Comparison of ENCODE assay signal across 38 cellular contexts in the genomic region with DNA sequence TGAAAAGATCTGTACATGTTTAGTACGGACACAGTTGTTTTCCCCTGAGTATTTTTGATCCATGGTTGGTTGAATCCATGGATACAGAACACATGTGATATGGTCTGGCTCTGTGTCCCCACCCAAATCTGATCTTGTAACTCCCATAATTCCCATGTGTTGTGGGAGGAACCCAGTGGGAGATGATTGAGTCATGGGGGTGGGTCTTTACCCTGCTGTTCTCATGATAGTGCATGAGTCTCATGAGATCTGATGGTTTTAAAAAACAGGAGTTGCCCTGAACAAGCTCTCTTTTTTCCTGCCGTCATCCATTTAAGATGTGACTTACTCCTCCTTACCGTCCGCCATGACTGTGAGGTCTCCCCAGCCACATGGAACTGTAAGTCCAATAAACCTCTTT.
"Had no signal": no experiment of that assay in that cellular context is flagged by ENCODE, and none has a peak within 500 bp of the region (broad histone marks: within the 10 kb centered on the region; RNA-seq: fewer than 3 reads in every experiment).

No MANE protein-coding gene starts in this region.

- H3K27ac Mint-ChIP-seq: activated naive CD4-positive, alpha-beta T cell treated with anti-CD3 and anti-CD28 coated beads for 36 hours; activated naive CD4-positive, alpha-beta T cell treated with anti-CD3 and anti-CD28 coated beads, Interleukin-2, amount 10 ng/mL, durations not matched to agents 7 days and 5 days; activated naive CD4-positive, alpha-beta T cell treated with anti-CD3 and anti-CD28 coated beads, Interleukin-2, amount 50 U/mL, for 24 hours; activated naive CD4-positive, alpha-beta T cell treated with anti-CD3 and anti-CD28 coated beads, Interleukin-2, amount 50 U/mL, for 72 hours; activated naive CD8-positive, alpha-beta T cell treated with anti-CD3 and anti-CD28 coated beads, Interleukin-2, amount 10 ng/mL, durations not matched to agents 7 days and 5 days; activated naive CD8-positive, alpha-beta T cell treated with anti-CD3 and anti-CD28 coated beads, Interleukin-2, amount 50 U/mL, for 24 hours; activated T-cell treated with anti-CD3 and anti-CD28 coated beads, Interleukin-2, amount 50 U/mL, for 24 hours; activated T-cell treated with anti-CD3 and anti-CD28 coated beads, Interleukin-2, amount 50 U/mL, for 72 hours; activated T-helper 1 cell treated with anti-CD3 and anti-CD28 coated beads, Interleukin-12 subunit alpha, Interleukin-12 subunit beta, Interleukin-2, Interleukin-4 antibody, amounts not matched to agents 30 ng/mL and 10 ng/mL and 1 ng/mL, durations not matched to agents 14 hours and 24 hours and 36 hours; activated T-helper 17 cell treated with anti-CD3 and anti-CD28 coated beads, Interleukin-2, amount 50 U/mL, for 72 hours; activated T-helper 2 cell treated with anti-CD3 and anti-CD28 coated beads, Interferon-gamma antibody, Interleukin-2, Interleukin-4, amounts not matched to agents 10 μg/mL and 5 μg/mL and 100 μg/mL, durations not matched to agents 14 hours and 24 hours and 36 hours; brain had no signal

- H3K9me3 Mint-ChIP-seq: activated naive CD4-positive, alpha-beta T cell treated with anti-CD3 and anti-CD28 coated beads for 36 hours; activated naive CD4-positive, alpha-beta T cell treated with anti-CD3 and anti-CD28 coated beads, Interleukin-2, amount 50 U/mL, for 24 hours; activated naive CD4-positive, alpha-beta T cell treated with anti-CD3 and anti-CD28 coated beads, Interleukin-2, amount 50 U/mL, for 72 hours; activated T-cell treated with anti-CD3 and anti-CD28 coated beads, Interleukin-2, amount 50 U/mL, for 24 hours; activated T-cell treated with anti-CD3 and anti-CD28 coated beads, Interleukin-2, amount 50 U/mL, for 4 hours; activated T-cell treated with anti-CD3 and anti-CD28 coated beads, Interleukin-2, amount 50 U/mL, for 72 hours; activated T-helper 1 cell treated with anti-CD3 and anti-CD28 coated beads, Interleukin-12 subunit alpha, Interleukin-12 subunit beta, Interleukin-2, Interleukin-4 antibody, amounts not matched to agents 30 ng/mL and 10 ng/mL and 1 ng/mL, durations not matched to agents 14 hours and 24 hours and 36 hours; activated T-helper 2 cell treated with anti-CD3 and anti-CD28 coated beads, Interferon-gamma antibody, Interleukin-2, Interleukin-4, amounts not matched to agents 10 μg/mL and 5 μg/mL and 100 μg/mL, durations not matched to agents 14 hours and 24 hours and 36 hours; central memory CD8-positive, alpha-beta T cell had no signal

- H3K27ac ChIP-seq: adrenal gland, ascending aorta, body of pancreas, brain microvascular endothelial cell, breast epithelium, cardiac muscle cell had no signal

- H3K4me1 Mint-ChIP-seq: activated naive CD4-positive, alpha-beta T cell treated with anti-CD3 and anti-CD28 coated beads, Interleukin-2, amount 10 ng/mL, durations not matched to agents 7 days and 5 days had no signal

- FAIRE-seq: astrocyte, bronchial epithelial cell had no signal

- H3K4me3 ChIP-seq: adrenal gland, ascending aorta, body of pancreas, breast epithelium, cardiac muscle cell had no signal

- DNase-seq: activated effector memory CD4-positive, alpha-beta T cell treated with anti-CD3 and anti-CD28 coated beads, Interleukin-2, amount 50 U/mL, for 16 hours; activated effector memory CD4-positive, alpha-beta T cell treated with Interleukin-2 at 50 U/mL for 16 hours; activated gamma-delta T cell; activated gamma-delta T cell treated with Interleukin-2 at 50 U/mL for 16 hours; activated naive CD4-positive, alpha-beta T cell; activated naive CD4-positive, alpha-beta T cell treated with anti-CD3 and anti-CD28 coated beads for 36 hours; activated naive CD4-positive, alpha-beta T cell treated with anti-CD3 and anti-CD28 coated beads, Interleukin-2, amount 10 ng/mL, durations not matched to agents 7 days and 5 days; activated naive CD4-positive, alpha-beta T cell treated with anti-CD3 and anti-CD28 coated beads, Interleukin-2, amount 50 U/mL, for 16 hours; activated naive CD4-positive, alpha-beta T cell treated with Interleukin-2 at 50 U/mL for 16 hours; activated naive CD8-positive, alpha-beta T cell treated with anti-CD3 and anti-CD28 coated beads, Interleukin-2, amount 10 ng/mL, durations not matched to agents 7 days and 5 days; activated naive CD8-positive, alpha-beta T cell treated with anti-CD3 and anti-CD28 coated beads, Interleukin-2, amount 50 U/mL, for 24 hours; activated T-cell treated with anti-CD3 and anti-CD28 coated beads for 4 hours; activated T-cell treated with anti-CD3 and anti-CD28 coated beads, Interleukin-2, amount 50 U/mL, for 1 hour; activated T-cell treated with anti-CD3 and anti-CD28 coated beads, Interleukin-2, amount 50 U/mL, for 24 hours; activated T-cell treated with anti-CD3 and anti-CD28 coated beads, Interleukin-2, amount 50 U/mL, for 4 hours; activated T-cell treated with anti-CD3 and anti-CD28 coated beads, Interleukin-2, amount 50 U/mL, for 48 hours; activated T-cell treated with anti-CD3 and anti-CD28 coated beads, Interleukin-2, amount 50 U/mL, for 72 hours; adrenal gland; amniotic stem cell; anterior cingulate cortex; aorta; body of pancreas; brain microvascular endothelial cell; caudate nucleus; central memory CD4-positive, alpha-beta T cell; cerebellar nuclear complex had no signal

- H3K27me3 Mint-ChIP-seq: activated naive CD4-positive, alpha-beta T cell treated with anti-CD3 and anti-CD28 coated beads, Interleukin-2, amount 10 ng/mL, durations not matched to agents 7 days and 5 days; activated naive CD4-positive, alpha-beta T cell treated with anti-CD3 and anti-CD28 coated beads, Interleukin-2, amount 50 U/mL, for 24 hours; activated naive CD8-positive, alpha-beta T cell treated with anti-CD3 and anti-CD28 coated beads, Interleukin-2, amount 10 ng/mL, durations not matched to agents 7 days and 5 days; activated naive CD8-positive, alpha-beta T cell treated with anti-CD3 and anti-CD28 coated beads, Interleukin-2, amount 50 U/mL, for 24 hours; activated T-cell treated with anti-CD3 and anti-CD28 coated beads, Interleukin-2, amount 50 U/mL, for 24 hours; activated T-helper 17 cell treated with anti-CD3 and anti-CD28 coated beads, Interleukin-2, amount 50 U/mL, for 72 hours; brain; central memory CD8-positive, alpha-beta T cell had no signal

- H3K36me3 ChIP-seq: adrenal gland, ascending aorta, brain microvascular endothelial cell, breast epithelium, cardiac muscle cell had no signal

- H3K4me3 Mint-ChIP-seq: activated naive CD4-positive, alpha-beta T cell treated with anti-CD3 and anti-CD28 coated beads for 36 hours; activated naive CD4-positive, alpha-beta T cell treated with anti-CD3 and anti-CD28 coated beads, Interleukin-2, amount 10 ng/mL, durations not matched to agents 7 days and 5 days; activated naive CD4-positive, alpha-beta T cell treated with anti-CD3 and anti-CD28 coated beads, Interleukin-2, amount 50 U/mL, for 24 hours; activated naive CD8-positive, alpha-beta T cell treated with anti-CD3 and anti-CD28 coated beads, Interleukin-2, amount 10 ng/mL, durations not matched to agents 7 days and 5 days; activated naive CD8-positive, alpha-beta T cell treated with anti-CD3 and anti-CD28 coated beads, Interleukin-2, amount 50 U/mL, for 24 hours; activated T-cell treated with anti-CD3 and anti-CD28 coated beads, Interleukin-2, amount 50 U/mL, for 24 hours; activated T-cell treated with anti-CD3 and anti-CD28 coated beads, Interleukin-2, amount 50 U/mL, for 4 hours; activated T-cell treated with anti-CD3 and anti-CD28 coated beads, Interleukin-2, amount 50 U/mL, for 72 hours; activated T-helper 1 cell treated with anti-CD3 and anti-CD28 coated beads, Interleukin-12 subunit alpha, Interleukin-12 subunit beta, Interleukin-2, Interleukin-4 antibody, amounts not matched to agents 30 ng/mL and 10 ng/mL and 1 ng/mL, durations not matched to agents 14 hours and 24 hours and 36 hours; activated T-helper 17 cell treated with anti-CD3 and anti-CD28 coated beads, Interleukin-2, amount 50 U/mL, for 72 hours; brain; central memory CD8-positive, alpha-beta T cell had no signal

- ATAC-seq: activated naive CD4-positive, alpha-beta T cell treated with anti-CD3 and anti-CD28 coated beads, Interleukin-2, amount 50 U/mL, for 72 hours; activated naive CD8-positive, alpha-beta T cell treated with anti-CD3 and anti-CD28 coated beads, Interleukin-2, amount 50 U/mL, for 24 hours; activated T-cell treated with anti-CD3 and anti-CD28 coated beads, Interleukin-2, amount 50 U/mL, for 4 hours; activated T-cell treated with anti-CD3 and anti-CD28 coated beads, Interleukin-2, amount 50 U/mL, for 72 hours; activated T-helper 17 cell treated with anti-CD3 and anti-CD28 coated beads, Interleukin-2, amount 50 U/mL, for 72 hours; body of pancreas had no signal

- H3K27me3 ChIP-seq: adrenal gland, ascending aorta, body of pancreas, brain microvascular endothelial cell, breast epithelium, cardiac muscle cell had no signal

- H3K4me1 ChIP-seq: adrenal gland, ascending aorta, body of pancreas, breast epithelium had no signal

- H3K9me3 ChIP-seq: adrenal gland, ascending aorta, body of pancreas, breast epithelium had no signal
